8 cellular contexts compared by ENCODE assay signal in genomic region chr5:157253547-157253946, GRCh38. TPM values are rescaled to one million over a fixed set of nuclear protein-coding genes. Genes with fewer than 3 reads are reported as not detected.
DNase-seq lines count a peak whose midpoint lies in the region; ATAC-seq, FAIRE-seq and TF ChIP-seq lines count a peak whose summit lies in the region.

No MANE protein-coding gene starts in this region.

- TF ChIP-seq RAD21 in GM12878 (IDR thresholded peaks at IDR 0.05; ENCODE audit: insufficient read depth, low read depth, low read length) = peak; percentile 97

- no peaks in the 10 kb centered on the region for H3K79me2 ChIP-seq in GM12878 (ENCODE audit: control insufficient read depth, insufficient read depth, low read length)

- DNase-seq in Caki2 (ENCODE audit: low read depth) (peak; percentile 49), NCI-H526 treated with DMSO at 0.1 percent for 48 hours (lab: John Stamatoyannopoulos, UW) (peak; percentile 14), GM12878 (ENCODE audit: low read depth, low spot score) (no peak), iPS-NIHi11 (ENCODE audit: low spot score) (peak; percentile 72), spleen (no peak)
- no peak for DNase-seq in effector CD4-positive, alpha-beta T cell

- peak; percentile 38 for ATAC-seq in GM18870 (IDR thresholded peaks at IDR 0.05; ENCODE audit: unreplicated experiment)
- ATAC-seq in HG03045 (IDR thresholded peaks at IDR 0.05; ENCODE audit: unreplicated experiment) = peak; percentile 60
- peak; percentile 82 for ATAC-seq in GM12878

- peak; percentile 31 for FAIRE-seq in GM12878 (lab: Jason Lieb, UNC)

- TF ChIP-seq CTCF in GM12878 (IDR thresholded peaks at IDR 0.05 in 2 of 3, conservative IDR thresholded peaks at IDR 0.05 in 1 of 3; ENCODE audit: control insufficient read depth in 2 of 3, extremely low read depth in 1 of 3, insufficient read depth in 1 of 3, low read depth in 3 of 3, low read length in 3 of 3) (peak; percentile 85 to 97 (median 88)), spleen (IDR thresholded peaks at IDR 0.05 in 8 of 11, conservative IDR thresholded peaks at IDR 0.05 in 3 of 11) (peak; percentile 69 to 89 (median 81))

- peak overlapping the region; percentile 64 for H3K4me2 ChIP-seq in GM12878 (ENCODE audit: control insufficient read depth, insufficient read depth)

- H3K27me3 ChIP-seq in GM12878 (replicated peaks in 1 of 2; ENCODE audit: control insufficient read depth in 2 of 2, insufficient read depth in 2 of 2, low read length in 1 of 2) (no peaks in the 10 kb centered on the region), spleen (replicated peaks in 1 of 7) (no peaks in the 10 kb centered on the region)

- TF ChIP-seq EP300 in GM12878 (IDR thresholded peaks at IDR 0.05; ENCODE audit: borderline replicate concordance in 1 of 2, control insufficient read depth in 1 of 2, low read depth in 2 of 2, low read length in 2 of 2) = no peak

- intact Hi-C loops in GM12878 (cut with micrococcal nuclease; ENCODE audit: unreplicated experiment) = loop anchor here (1.0 to 10.0 kb wide), 7 partner anchors 33 to 491 kb away; partner anchors contain the start of genes LSM11 and NIPAL4
- intact Hi-C loops in spleen (cut with DNase I; ENCODE audit: low total_unique reads) = loop anchor here (10.0 kb wide), 1 partner anchor 51 kb away; no protein-coding TSS in a partner anchor

- SMC1A ChIA-PET in GM12878 (lab: Charles Lee; ENCODE audit: uncharacterized antibody, unreplicated experiment) = interaction anchor here (0.6 to 10.7 kb wide), 58 partner anchors 10 to 494 kb away, joined by 3 to 138 read pairs (median 6); partner anchors contain the start of genes GARIN3 and ITK

- H3K9me3 ChIP-seq in GM12878 (replicated peaks; ENCODE audit: control insufficient read depth, insufficient read depth, low read length) = no peaks in the 10 kb centered on the region
- no peaks in the 10 kb centered on the region for H3K9me3 ChIP-seq in spleen

- in situ Hi-C loops in Caki2 (cut with HindIII; ENCODE audit: low pct_unique_long_range_greater_than_20kb, low sequenced_read_pairs) (no loop called here), GM12878 (cut with MboI) (loop anchor here (5.0 kb wide), 2 partner anchors 59 to 106 kb away; no protein-coding TSS in a partner anchor)

- TF ChIP-seq POLR2A in GM12878 (IDR thresholded peaks at IDR 0.05; ENCODE audit: low read depth, low read length) = no peak
- no peak for TF ChIP-seq POLR2A in spleen (IDR thresholded peaks at IDR 0.05)

- no TSS peak for BruUV-seq in GM12878 (replicated peaks; lab: Mats Ljungman, UMichigan)

- WGBS in GM12878 (ENCODE audit: insufficient coverage, insufficient replicate concordance, low lambda C conversion rate, missing lambda C conversion rate) = 0% methylated on average over 2 of the region's 2 CpGs
- 5 to 20% (median 7%) methylated on average over 2 of the region's 2 CpGs for WGBS in spleen, 5 donors

- H3K9ac ChIP-seq in GM12878 (ENCODE audit: control insufficient read depth, insufficient read depth, low read length) = no peak overlapping the region

- H3K4me1 ChIP-seq in GM12878 (ENCODE audit: control insufficient read depth, insufficient read depth, low read length) (peaks cover 15% of the 10 kb centered on the region), spleen (peaks cover 7 to 75% (median 38%) of the 10 kb centered on the region in 6 donors)

- RAD21 ChIA-PET in GM12878 (lab: Charles Lee; ENCODE audit: unreplicated experiment) = interaction anchor here (0.5 to 8.5 kb wide), 38 partner anchors 11 to 490 kb away, joined by 3 to 159 read pairs (median 6); partner anchors contain the start of genes CYFIP2, LSM11, MED7 and NIPAL4

- CTCF ChIA-PET in GM12878 (lab: Yijun Ruan, JAX) = interaction anchor here (0.6 to 11.2 kb wide), 57 partner anchors 9 to 490 kb away, joined by 3 to 244 read pairs (median 9); partner anchors contain the start of genes GARIN3, LSM11 and MED7

- no peaks in the 10 kb centered on the region for H4K20me1 ChIP-seq in GM12878 (ENCODE audit: control insufficient read depth, insufficient read depth)

- H3K27ac ChIP-seq in GM12878 (ENCODE audit: control insufficient read depth, insufficient read depth) (no peak overlapping the region; the same call in 1 of the 2 replicates), spleen (peak overlapping the region in 7 of 8 donors; percentile 7 to 78 (median 64))

- H2AFZ ChIP-seq in GM12878 (ENCODE audit: control insufficient read depth, low read depth, low read length) = peak overlapping the region; percentile 35

- H3K4me3 ChIP-seq in GM12878 (peak overlapping the region; percentile 4; the same call in 1 of the 2 replicates), spleen (peak overlapping the region in 1 of 8 donors; percentile 39)

- H3K36me3 ChIP-seq in GM12878 (ENCODE audit: control insufficient read depth in 2 of 2, insufficient read depth in 2 of 2, low read length in 1 of 2) (no peaks in the 10 kb centered on the region), spleen (peaks cover 0 to 18% (median 0%) of the 10 kb centered on the region in 6 donors)

- POLR2A ChIA-PET in GM12878 (lab: Charles Lee) = interaction anchor here (1.0 to 3.2 kb wide), 13 partner anchors 9 to 106 kb away, joined by 3 to 12 read pairs (median 5); partner anchors contain the start of gene CYFIP2

TF ChIP-seq in GM12878, 131 proteins besides CTCF, POLR2A, EP300 and RAD21 (continues in another document):
- TF ChIP-seq RB1 (IDR thresholded peaks at IDR 0.05; ENCODE audit: borderline replicate concordance) = 0 out of 2 replicates have a peak, but pooled peaks have one; percentile 56
- peak; percentile 16 for TF ChIP-seq SKIL (IDR thresholded peaks at IDR 0.05; ENCODE audit: low read depth, poor library complexity, severe bottlenecking)
- TF ChIP-seq IKZF2 (IDR thresholded peaks at IDR 0.05) = peak; percentile 35 to 58; a peak in 3 of 4 replicates
- TF ChIP-seq SMC3 (IDR thresholded peaks at IDR 0.05; ENCODE audit: borderline replicate concordance, low read length) = peak; percentile 77
- no peak for TF ChIP-seq YBX1 (IDR thresholded peaks at IDR 0.05)
- TF ChIP-seq REST (IDR thresholded peaks at IDR 0.05; ENCODE audit: low read depth, low read length) = no peak
- TF ChIP-seq IKZF1 (conservative IDR thresholded peaks at IDR 0.05) = peak; percentile 67

RNA-seq across cellular contexts. Expression of gene CYFIP2, which starts 12.4 kb away (rescaled TPM):
- 25.3 and 40.4 TPM in 2 replicates for total RNA-seq in Caki2 (2014; rRNA removed; shearing (Covaris generic); ENCODE audit: low replicate concordance)
- total RNA-seq in GM12878 (2013; cell fraction: nucleolus; rRNA removed) = 398 and 408 TPM in 2 replicates
- total RNA-seq in GM12878 (2014; rRNA removed) = 105 TPM in 2 replicates
- total RNA-seq in GM12878 (2014; rRNA removed; fragmentation: Illumina TruSeq; extraction: Trizol) = 71.3 and 72.6 TPM in 2 replicates
- 157 and 173 TPM in 2 replicates for total RNA-seq in GM12878 (2021)
- polyA plus RNA-seq in GM12878 (2011; ENCODE audit: low read depth) = 56.4 TPM
- 34.7 and 54.2 TPM in 2 replicates for polyA plus RNA-seq in GM12878 (2011; rRNA removed)
- polyA plus RNA-seq in GM12878 (2011; cell fraction: cytosol; rRNA removed) = 110 and 124 TPM in 2 replicates
- 182 and 216 TPM in 2 replicates for polyA plus RNA-seq in GM12878 (2011; cell fraction: nucleus; rRNA removed)
- 102 and 110 TPM in 2 replicates for polyA plus RNA-seq in GM12878 (2012)
- polyA plus RNA-seq in GM12878 (2014; fragmentation: Illumina TruSeq; extraction: Trizol) = 71.6 and 87.8 TPM in 2 replicates
- 10 to 100 TPM; 43.4 to 68.6 TPM for polyA plus RNA-seq in GM12878 (2014; fragmentation: Nextera tagmentation; extraction: Ambion mirVana)
- polyA plus RNA-seq in GM12878 (2014; rRNA removed) = 104 and 111 TPM in 2 replicates
- polyA plus RNA-seq in GM12878 (2016; fragmentation: Nextera tagmentation; extraction: Ambion mirVana) = 100 to 1,000 TPM; 136 to 138 TPM
- 182 and 217 TPM in 2 replicates for polyA minus RNA-seq in GM12878 (2011; rRNA and poly(A)+ RNA removed)
- polyA minus RNA-seq in GM12878 (2011; cell fraction: cytosol; rRNA and poly(A)+ RNA removed) = 46.2 and 64.1 TPM in 2 replicates
- 139 and 234 TPM in 2 replicates for polyA minus RNA-seq in GM12878 (2011; cell fraction: nucleus; rRNA and poly(A)+ RNA removed)
- 100 to 1,000 TPM; 123 to 232 (median 198) TPM for total RNA-seq in spleen
- 10 to 100 TPM; 74.8 to 83.4 (median 75.1) TPM for polyA plus RNA-seq in spleen

Comparison
In these comparisons a context has a peak if more than half of its experiments do, and no peak if none do; other contexts are left out.
1. DNase-seq: peak in Caki2 (single experiment), NCI-H526 treated with DMSO at 0.1 percent for 48 hours (single experiment) and iPS-NIHi11 (single experiment); none in GM12878 (single experiment), spleen (single experiment) and effector CD4-positive, alpha-beta T cell (single experiment).
2. Peak in every context shown above with its lines, with median percentiles within 50 percentile points of each other: ATAC-seq.